In the genomic region with DNA sequence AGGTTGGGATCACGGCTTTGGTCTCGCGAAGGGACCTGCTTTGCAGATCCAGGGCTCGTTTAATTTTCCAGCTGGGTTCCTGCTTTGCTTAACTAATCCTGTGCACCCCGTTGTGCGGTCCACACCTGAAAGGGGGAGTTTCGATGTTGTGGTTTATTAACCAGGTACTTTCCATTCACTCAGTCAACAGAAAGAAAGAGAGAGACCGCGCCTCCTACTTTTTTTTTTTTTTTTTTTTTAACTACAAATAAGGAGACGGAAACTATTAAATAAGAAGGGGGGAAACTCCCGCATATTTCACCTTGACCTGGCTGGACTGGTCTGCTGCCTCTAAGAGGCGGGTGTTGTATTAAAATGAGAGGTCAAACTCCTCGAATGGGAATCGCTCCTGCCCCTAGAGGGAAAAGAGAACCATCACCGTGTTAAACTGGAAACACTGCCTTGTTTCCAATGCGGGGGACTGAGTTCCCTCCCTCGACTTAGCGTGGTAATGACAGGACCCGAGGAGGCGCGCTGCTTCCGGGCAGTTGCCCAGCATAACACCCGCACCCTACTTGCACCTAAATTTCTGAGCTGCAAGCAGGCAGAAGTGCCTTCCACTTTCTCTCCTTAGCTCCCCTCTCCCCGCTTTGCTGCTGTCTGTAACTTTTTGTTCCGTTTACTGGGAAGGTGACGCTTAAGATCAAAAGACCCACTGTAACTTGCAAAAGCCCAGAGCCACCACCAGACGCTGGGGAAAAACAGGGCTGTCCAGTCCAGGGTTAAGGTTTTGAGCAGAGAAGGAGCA, we compare ENCODE assay signal across 8 cellular contexts. TPM values are rescaled to one million over a fixed set of nuclear protein-coding genes. Genes with fewer than 3 reads are reported as not detected.
A peak's percentile ranks its signal among the peaks of the same experiment; 100 is the strongest.
DNase-seq lines count a peak whose midpoint lies in the region; ATAC-seq and TF ChIP-seq lines count a peak whose summit lies in the region.

No MANE protein-coding gene starts in this region.

- no peaks in the 10 kb centered on the region for H3K36me3 Mint-ChIP-seq in activated CD8-positive, alpha-beta memory T cell treated with anti-CD3 and anti-CD28 coated beads, Interleukin-2, amount 10 ng/mL, durations not matched to agents 7 days and 5 days
- peaks cover 2% of the 10 kb centered on the region for H3K36me3 Mint-ChIP-seq in effector memory CD8-positive, alpha-beta T cell (ENCODE audit: insufficient read depth)

- WGBS in lower leg skin, 2 donors: 7 to 8% methylated on average over 27 of the region's 27 CpGs

- no peaks in the 10 kb centered on the region for H3K9me3 Mint-ChIP-seq in activated CD8-positive, alpha-beta memory T cell treated with anti-CD3 and anti-CD28 coated beads, Interleukin-2, amount 10 ng/mL, durations not matched to agents 7 days and 5 days (ENCODE audit: low read depth)
- H3K9me3 Mint-ChIP-seq in effector memory CD8-positive, alpha-beta T cell: peaks cover 0 to 2% of the 10 kb centered on the region in 2 donors

- H3K4me1 Mint-ChIP-seq in activated CD8-positive, alpha-beta memory T cell treated with anti-CD3 and anti-CD28 coated beads, Interleukin-2, amount 10 ng/mL, durations not matched to agents 7 days and 5 days: peaks cover 17% of the 10 kb centered on the region
- peaks cover 10 to 13% of the 10 kb centered on the region in 2 donors for H3K4me1 Mint-ChIP-seq in effector memory CD8-positive, alpha-beta T cell (ENCODE audit: low read depth in 2 of 2)

- H3K4me3 Mint-ChIP-seq in activated CD8-positive, alpha-beta memory T cell treated with anti-CD3 and anti-CD28 coated beads, Interleukin-2, amount 10 ng/mL, durations not matched to agents 7 days and 5 days: peak overlapping the region; percentile 74
- peak overlapping the region; percentile 79 to 87 for H3K4me3 Mint-ChIP-seq in effector memory CD8-positive, alpha-beta T cell

- H3K27ac Mint-ChIP-seq in activated CD8-positive, alpha-beta memory T cell treated with anti-CD3 and anti-CD28 coated beads, Interleukin-2, amount 10 ng/mL, durations not matched to agents 7 days and 5 days: no peak overlapping the region
- H3K27ac Mint-ChIP-seq in effector memory CD8-positive, alpha-beta T cell: peak overlapping the region in 1 of 2 donors; percentile 41

- no peak for ATAC-seq in activated CD8-positive, alpha-beta memory T cell treated with anti-CD3 and anti-CD28 coated beads, Interleukin-2, amount 10 ng/mL, durations not matched to agents 7 days and 5 days
- peak; percentile 74 for ATAC-seq in SK-N-SH treated with all-trans-retinoic acid at 6 μM for 48 hours
- no peak for ATAC-seq in effector memory CD8-positive, alpha-beta T cell (replicated peaks)

- intact Hi-C loops in lower leg skin (cut with DNase I; ENCODE audit: low total_unique reads): no loop called here

- peak overlapping the region; percentile 98 for H3K27ac ChIP-seq in substantia nigra (ENCODE audit: low read depth, low read length, poor library complexity, severe bottlenecking)

- TF ChIP-seq CTCF in lower leg skin (IDR thresholded peaks at IDR 0.05): no peak

- no peak for DNase-seq in activated CD8-positive, alpha-beta memory T cell treated with anti-CD3 and anti-CD28 coated beads, Interleukin-2, amount 10 ng/mL, durations not matched to agents 7 days and 5 days
- DNase-seq in activated CD8-positive, alpha-beta memory T cell treated with anti-CD3 and anti-CD28 coated beads for 24 hours: no peak
- DNase-seq in H4 (ENCODE audit: low spot score) (peak; percentile 96), KG1 (lab: John Stamatoyannopoulos, UW) (peak; percentile 43), lower leg skin (ENCODE audit: low spot score in 2 of 2) (peak; percentile 39 to 88), substantia nigra (lab: John Stamatoyannopoulos, UW) (peak in 43 of 49 donors; percentile 7 to 83 (median 61))
- no peak for DNase-seq in effector memory CD8-positive, alpha-beta T cell

- TF ChIP-seq POLR2A in lower leg skin (IDR thresholded peaks at IDR 0.05): no peak

- CTCF ChIA-PET in activated CD8-positive, alpha-beta memory T cell treated with anti-CD3 and anti-CD28 coated beads, Interleukin-2, amount 10 ng/mL, durations not matched to agents 7 days and 5 days (lab: Charles Lee): interaction anchor here (0.7 kb wide), 1 partner anchor 132 kb away, joined by 3 read pairs; no protein-coding TSS in a partner anchor

- peak overlapping the region; percentile 49 for H3K4me3 ChIP-seq in lower leg skin (ENCODE audit: low read depth, poor library complexity, severe bottlenecking)

- peaks cover 63% of the 10 kb centered on the region for H3K27me3 Mint-ChIP-seq in activated CD8-positive, alpha-beta memory T cell treated with anti-CD3 and anti-CD28 coated beads, Interleukin-2, amount 10 ng/mL, durations not matched to agents 7 days and 5 days
- peaks cover 24 to 30% of the 10 kb centered on the region in 2 donors for H3K27me3 Mint-ChIP-seq in effector memory CD8-positive, alpha-beta T cell

TF ChIP-seq in SK-N-SH treated with all-trans-retinoic acid at 6 μM for 48 hours, 23 proteins besides CTCF, POLR2A, EP300 and RAD21:
- TF ChIP-seq ESRRG (CRISPR knock-in tag; IDR thresholded peaks at IDR 0.05) (no peak), ZFP3 (CRISPR knock-in tag; IDR thresholded peaks at IDR 0.05) (0 out of 2 replicates have a peak, but pooled peaks have one; percentile 0)
- TF ChIP-seq, protein P1, sequence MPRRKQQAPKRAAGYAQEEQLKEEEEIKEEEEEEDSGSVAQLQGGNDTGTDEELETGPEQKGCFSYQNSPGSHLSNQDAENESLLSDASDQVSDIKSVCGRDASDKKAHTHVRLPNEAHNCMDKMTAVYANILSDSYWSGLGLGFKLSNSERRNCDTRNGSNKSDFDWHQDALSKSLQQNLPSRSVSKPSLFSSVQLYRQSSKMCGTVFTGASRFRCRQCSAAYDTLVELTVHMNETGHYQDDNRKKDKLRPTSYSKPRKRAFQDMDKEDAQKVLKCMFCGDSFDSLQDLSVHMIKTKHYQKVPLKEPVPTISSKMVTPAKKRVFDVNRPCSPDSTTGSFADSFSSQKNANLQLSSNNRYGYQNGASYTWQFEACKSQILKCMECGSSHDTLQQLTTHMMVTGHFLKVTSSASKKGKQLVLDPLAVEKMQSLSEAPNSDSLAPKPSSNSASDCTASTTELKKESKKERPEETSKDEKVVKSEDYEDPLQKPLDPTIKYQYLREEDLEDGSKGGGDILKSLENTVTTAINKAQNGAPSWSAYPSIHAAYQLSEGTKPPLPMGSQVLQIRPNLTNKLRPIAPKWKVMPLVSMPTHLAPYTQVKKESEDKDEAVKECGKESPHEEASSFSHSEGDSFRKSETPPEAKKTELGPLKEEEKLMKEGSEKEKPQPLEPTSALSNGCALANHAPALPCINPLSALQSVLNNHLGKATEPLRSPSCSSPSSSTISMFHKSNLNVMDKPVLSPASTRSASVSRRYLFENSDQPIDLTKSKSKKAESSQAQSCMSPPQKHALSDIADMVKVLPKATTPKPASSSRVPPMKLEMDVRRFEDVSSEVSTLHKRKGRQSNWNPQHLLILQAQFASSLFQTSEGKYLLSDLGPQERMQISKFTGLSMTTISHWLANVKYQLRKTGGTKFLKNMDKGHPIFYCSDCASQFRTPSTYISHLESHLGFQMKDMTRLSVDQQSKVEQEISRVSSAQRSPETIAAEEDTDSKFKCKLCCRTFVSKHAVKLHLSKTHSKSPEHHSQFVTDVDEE (CRISPR knock-in tag; IDR thresholded peaks at IDR 0.05): no peak

RNA-seq across cellular contexts. Expression of a gene that starts 1.1 kb away (rescaled TPM):
- under 1 TPM; 0.06 to 0.07 TPM for total RNA-seq in activated CD8-positive, alpha-beta memory T cell treated with anti-CD3 and anti-CD28 coated beads, Interleukin-2, amount 10 ng/mL, durations not matched to agents 7 days and 5 days
- total RNA-seq in H4 (2014; rRNA removed; shearing (Covaris generic)): 83.5 and 107 TPM in 2 replicates
- total RNA-seq in lower leg skin: 10 to 100 TPM; 25.0 to 66.1 (median 48.9) TPM

Comparison
In these comparisons a context has a peak if more than half of its experiments do, and no peak if none do; other contexts are left out.
1. DNase-seq: peak in H4 (single experiment), KG1 (single experiment), lower leg skin (2 of 2) and substantia nigra (43 of 49); none in activated CD8-positive, alpha-beta memory T cell treated with anti-CD3 and anti-CD28 coated beads, Interleukin-2, amount 10 ng/mL, durations not matched to agents 7 days and 5 days (single experiment), activated CD8-positive, alpha-beta memory T cell treated with anti-CD3 and anti-CD28 coated beads for 24 hours (single experiment) and effector memory CD8-positive, alpha-beta T cell (0 of 3).
2. RNA of a gene that starts 1.1 kb away (total RNA-seq): 83.5 to 107 TPM in H4 and 25.0 to 66.1 TPM in lower leg skin; 0.06 to 0.07 TPM in activated CD8-positive, alpha-beta memory T cell treated with anti-CD3 and anti-CD28 coated beads, Interleukin-2, amount 10 ng/mL, durations not matched to agents 7 days and 5 days; every median in the first group is over 10 times any median in the second.